Comparison of ENCODE assay signal across 21 cellular contexts in genomic region chr10:96289218-96289910, GRCh38. TPM values are rescaled to one million over a fixed set of nuclear protein-coding genes. Genes with fewer than 3 reads are reported as not detected.
"Had no signal": no experiment of that assay in that cellular context is flagged by ENCODE, and none has a peak within 500 bp of the region (broad histone marks: within the 10 kb centered on the region; RNA-seq: fewer than 3 reads in every experiment).

No MANE protein-coding gene starts in this region.

- H3K27me3 ChIP-seq: body of pancreas, stomach had no signal

- ATAC-seq: activated naive CD4-positive, alpha-beta T cell treated with anti-CD3 and anti-CD28 coated beads, Interleukin-2, amount 50 U/mL, for 72 hours; body of pancreas; heart left ventricle; left lobe of liver had no signal

- H3K36me3 Mint-ChIP-seq: activated naive CD4-positive, alpha-beta T cell treated with anti-CD3 and anti-CD28 coated beads, Interleukin-2, amount 50 U/mL, for 72 hours had no signal

- FAIRE-seq: islet of Langerhans, urothelium cell line had no signal

- H3K4me3 Mint-ChIP-seq: activated T-cell treated with anti-CD3 and anti-CD28 coated beads, Interleukin-2, amount 50 U/mL, for 24 hours; nephron progenitor cell had no signal

- H3K27ac Mint-ChIP-seq: activated naive CD4-positive, alpha-beta T cell treated with anti-CD3 and anti-CD28 coated beads, Interleukin-2, amount 50 U/mL, for 72 hours; activated T-cell treated with anti-CD3 and anti-CD28 coated beads, Interleukin-2, amount 50 U/mL, for 24 hours; nephron progenitor cell had no signal

- DNase-seq: activated effector memory CD4-positive, alpha-beta T cell treated with Interleukin-2 at 50 U/mL for 16 hours; activated T-cell treated with anti-CD3 and anti-CD28 coated beads, Interleukin-2, amount 50 U/mL, for 24 hours; amniotic stem cell; body of pancreas; central memory CD4-positive, alpha-beta T cell; effector CD8-positive, alpha-beta T cell; foreskin melanocyte; heart left ventricle; mammary epithelial cell; nephron progenitor cell; stimulated activated CD4-positive, alpha-beta T cell treated with anti-CD3 and anti-CD28 coated beads, Interleukin-4, amount 100 ng/mL, for 1 hour; stimulated activated CD8-positive, alpha-beta memory T cell treated with anti-CD3 and anti-CD28 coated beads, Interleukin-4, amount 100 ng/mL, for 48 hours; stomach had no signal

- H3K9me3 Mint-ChIP-seq: activated naive CD4-positive, alpha-beta T cell treated with anti-CD3 and anti-CD28 coated beads, Interleukin-2, amount 50 U/mL, for 72 hours; activated T-cell treated with anti-CD3 and anti-CD28 coated beads, Interleukin-2, amount 50 U/mL, for 24 hours; nephron progenitor cell had no signal

- H3K4me3 ChIP-seq: body of pancreas, coronary artery, heart left ventricle, stomach, thoracic aorta had no signal

- H3K9me3 ChIP-seq: body of pancreas, heart left ventricle, stomach, thoracic aorta had no signal

- H3K36me3 ChIP-seq: heart left ventricle, stomach, thoracic aorta had no signal

- H3K27ac ChIP-seq: coronary artery, heart left ventricle had no signal

RNA-seq across cellular contexts. Expression of gene DNTT, which starts 14.9 kb away (rescaled TPM):
- total RNA-seq: body of pancreas, heart left ventricle, left lobe of liver, mammary epithelial cell, osteoblast, pulmonary artery endothelial cell, stomach, thoracic aorta had no signal
- polyA plus RNA-seq: heart left ventricle, mammary epithelial cell, stomach had no signal

RNA-seq across cellular contexts. Expression of gene BLNK, which starts 18.0 kb away (rescaled TPM):
- total RNA-seq: activated naive CD4-positive, alpha-beta T cell treated with anti-CD3 and anti-CD28 coated beads, Interleukin-2, amount 50 U/mL, for 72 hours; pulmonary artery endothelial cell had no signal
